In genomic region chr1:202710070-202711025, GRCh38 we compare ENCODE assay signal across 1 cellular context.
TF ChIP-seq lines count a peak whose summit lies in the region.

Gene SYT2, minus strand, starts transcription at chr1:202710454. Its CDS starts 104,682 bp downstream, at chr1:202605772.

TF ChIP-seq in WTC11, 78 proteins besides CTCF, POLR2A, EP300 and RAD21 (continued from another document):
- TF ChIP-seq ZNF425 (CRISPR knock-in tag; conservative IDR thresholded peaks at IDR 0.05) (no peak), MYBL2 (CRISPR knock-in tag; IDR thresholded peaks at IDR 0.05) (0 out of 2 replicates have a peak, but pooled peaks have one; percentile 36), CREB1 (CRISPR knock-in tag; IDR thresholded peaks at IDR 0.05) (0 out of 2 replicates have a peak, but pooled peaks have one; percentile 4), ARID4B (CRISPR knock-in tag; IDR thresholded peaks at IDR 0.05; ENCODE audit: borderline replicate concordance) (peak; percentile 69; the same call in 1 of the 2 replicates), ZNF138 (CRISPR knock-in tag; conservative IDR thresholded peaks at IDR 0.05) (0 out of 2 replicates have a peak, but pooled peaks have one; percentile 15), SMAD3 (CRISPR knock-in tag; IDR thresholded peaks at IDR 0.05; ENCODE audit: borderline replicate concordance) (peak; percentile 65; the same call in 1 of the 2 replicates), HMGXB4 (CRISPR knock-in tag; IDR thresholded peaks at IDR 0.05) (peak; percentile 51; the same call in 1 of the 2 replicates), ETV6 (CRISPR knock-in tag; IDR thresholded peaks at IDR 0.05) (peak; percentile 81), MAX (CRISPR knock-in tag; IDR thresholded peaks at IDR 0.05) (peak; percentile 87), USF2 (CRISPR knock-in tag; IDR thresholded peaks at IDR 0.05) (0 out of 2 replicates have a peak, but pooled peaks have one; percentile 7), TEAD1 (CRISPR knock-in tag; IDR thresholded peaks at IDR 0.05) (no peak), E2F1 (CRISPR knock-in tag; IDR thresholded peaks at IDR 0.05) (0 out of 2 replicates have a peak, but pooled peaks have one; percentile 51), AFF4 (CRISPR knock-in tag; IDR thresholded peaks at IDR 0.05; ENCODE audit: borderline replicate concordance) (0 out of 2 replicates have a peak, but pooled peaks have one; percentile 28), E2F5 (CRISPR knock-in tag; IDR thresholded peaks at IDR 0.05) (peak; percentile 73), FOXP4 (CRISPR knock-in tag; IDR thresholded peaks at IDR 0.05) (peak; percentile 68; the same call in 1 of the 2 replicates), HMGA2 (CRISPR knock-in tag; IDR thresholded peaks at IDR 0.05) (no peak)
TF ChIP-seq in WTC11: peak in this region for 16.
